21 cellular contexts compared by ENCODE assay signal in the genomic region with DNA sequence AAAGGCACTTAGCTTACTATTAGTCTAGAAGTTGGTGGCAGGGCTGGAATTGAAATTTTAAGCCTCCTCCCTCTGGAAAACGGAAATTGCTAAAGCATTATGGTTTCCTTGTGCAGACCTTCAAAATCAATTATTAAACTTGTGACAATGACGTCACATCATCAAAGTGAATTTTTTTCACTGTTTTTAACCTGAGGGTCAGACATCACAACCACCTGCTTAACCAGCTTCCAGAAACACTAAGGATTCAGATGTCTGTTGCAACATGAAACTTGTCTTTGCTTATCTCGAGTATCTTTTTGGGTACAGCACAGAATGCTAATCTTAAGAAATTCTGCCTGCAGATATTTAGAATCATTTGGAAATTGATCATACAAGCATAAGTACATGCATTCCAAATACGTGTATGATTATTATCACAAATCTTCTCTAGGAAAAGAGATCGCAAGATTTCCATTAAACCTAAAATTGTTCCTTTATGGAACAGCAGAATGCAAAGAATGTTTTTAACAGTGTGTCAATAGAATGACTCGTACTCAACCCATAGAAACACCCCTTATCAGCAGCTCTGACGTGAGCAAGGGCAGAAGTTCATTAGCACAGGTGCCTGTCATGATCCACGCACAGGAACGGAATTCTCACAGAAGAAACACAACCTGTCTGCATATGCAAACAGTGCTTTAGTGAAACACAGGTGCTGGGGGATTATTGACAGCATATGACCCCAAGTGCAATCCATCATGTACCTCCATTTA. TPM values are rescaled to one million over a fixed set of nuclear protein-coding genes. Genes with fewer than 3 reads are reported as not detected.
A peak's percentile ranks its signal among the peaks of the same experiment; 100 is the strongest.
DNase-seq lines count a peak whose midpoint lies in the region; ATAC-seq, FAIRE-seq and TF ChIP-seq lines count a peak whose summit lies in the region.
"Had no signal": no experiment of that assay in that cellular context is flagged by ENCODE, and none has a peak within 500 bp of the region (broad histone marks: within the 10 kb centered on the region; RNA-seq: fewer than 3 reads in every experiment).

No MANE protein-coding gene starts in this region.

- H3K27ac ChIP-seq in HEK293 (ENCODE audit: extremely low read depth, low read depth, low read length), result no peak overlapping the region
- no peak overlapping the region for H3K27ac ChIP-seq in endothelial cell of umbilical vein (ENCODE audit: insufficient read depth, low read depth, low read length)
- no peak overlapping the region for H3K27ac ChIP-seq in tibial nerve
- H3K27ac ChIP-seq: parathyroid adenoma, SJSA1 had no signal

- TF ChIP-seq CTCF in HEK293 (tag by site-specific recombination; IDR thresholded peaks at IDR 0.05), result no peak
- TF ChIP-seq CTCF in endothelial cell of umbilical vein (IDR thresholded peaks at IDR 0.05; ENCODE audit: extremely low read depth in 1 of 2, insufficient read depth in 1 of 2, low read depth in 1 of 2, low read length in 2 of 2), result no peak
- no peak for TF ChIP-seq CTCF in tibial nerve (IDR thresholded peaks at IDR 0.05)

- DNase-seq in A172 (ENCODE audit: low spot score), result peak; percentile 34
- DNase-seq in endothelial cell of umbilical vein (ENCODE audit: low read depth, low spot score), result peak; percentile 15
- DNase-seq in mucosa of gallbladder (ENCODE audit: low spot score), result peak; percentile 60
- no peak for DNase-seq in central memory CD4-positive, alpha-beta T cell
- DNase-seq in tibial nerve (ENCODE audit: low spot score in 2 of 2), result no peak
- DNase-seq: activated naive CD8-positive, alpha-beta T cell treated with anti-CD3 and anti-CD28 coated beads for 36 hours; activated T-cell treated with anti-CD3 and anti-CD28 coated beads, Interleukin-2, amount 50 U/mL, for 72 hours; CD8-positive, alpha-beta T cell; effector memory CD8-positive, alpha-beta T cell; KBM-7; MV-4-11; naive B cell; NCI-H2081; NCI-H524 treated with DMSO at 0.1 percent for 48 hours; stimulated activated naive CD4-positive, alpha-beta T cell had no signal

- POLR2A ChIA-PET in HEK293 (lab: Yijun Ruan, JAX), result no interaction called here
- POLR2A ChIA-PET in endothelial cell of umbilical vein (lab: Charles Lee), result no interaction called here

- H3K4me1 ChIP-seq in HEK293 (ENCODE audit: control insufficient read depth, insufficient read depth, low read length) (no peaks in the 10 kb centered on the region), endothelial cell of umbilical vein (ENCODE audit: control insufficient read depth, extremely low read depth, insufficient read depth, low read length) (peaks cover 7% of the 10 kb centered on the region), tibial nerve (peaks cover 0 to 21% (median 8%) of the 10 kb centered on the region in 4 donors)

- no peak for TF ChIP-seq POLR2A in endothelial cell of umbilical vein (IDR thresholded peaks at IDR 0.05; ENCODE audit: low read depth, low read length)
- TF ChIP-seq POLR2A in tibial nerve (IDR thresholded peaks at IDR 0.05), result no peak

- ATAC-seq in GM19035 (IDR thresholded peaks at IDR 0.05; ENCODE audit: unreplicated experiment) (no peak), GM21619 (IDR thresholded peaks at IDR 0.05; ENCODE audit: unreplicated experiment) (no peak)
- ATAC-seq: activated T-cell treated with anti-CD3 and anti-CD28 coated beads, Interleukin-2, amount 50 U/mL, for 72 hours; CD8-positive, alpha-beta T cell; effector memory CD8-positive, alpha-beta T cell had no signal

- no peaks in the 10 kb centered on the region for H3K27me3 ChIP-seq in endothelial cell of umbilical vein (ENCODE audit: control insufficient read depth in 2 of 2, insufficient read depth in 2 of 2, low read length in 2 of 2)
- no peaks in the 10 kb centered on the region for H3K27me3 ChIP-seq in tibial nerve
- H3K27me3 ChIP-seq: SJSA1 had no signal

- no peaks in the 10 kb centered on the region for H3K9me1 ChIP-seq in endothelial cell of umbilical vein (replicated peaks; ENCODE audit: control insufficient read depth, extremely low read depth, insufficient read depth, low read length)

- FAIRE-seq in endothelial cell of umbilical vein (lab: Jason Lieb, UNC), result no peak

- H3K4me2 ChIP-seq in endothelial cell of umbilical vein (ENCODE audit: insufficient read depth, low read length), result no peak overlapping the region

- no peak for TF ChIP-seq EP300 in tibial nerve (IDR thresholded peaks at IDR 0.05)

- H3K79me2 ChIP-seq in endothelial cell of umbilical vein (ENCODE audit: control insufficient read depth, insufficient read depth, low read length), result peaks cover 11% of the 10 kb centered on the region

- BruUV-seq in endothelial cell of umbilical vein (replicated peaks; lab: Mats Ljungman, UMichigan), result no TSS peak

- no peak overlapping the region for H2AFZ ChIP-seq in endothelial cell of umbilical vein (ENCODE audit: low read depth, low read length)
- H2AFZ ChIP-seq: parathyroid adenoma had no signal

- H3K4me3 ChIP-seq in HEK293 (ENCODE audit: low read depth, low read length) (no peak overlapping the region), endothelial cell of umbilical vein (replicated peaks in 1 of 3; ENCODE audit: insufficient read depth in 1 of 3, low read depth in 1 of 3, low read length in 3 of 3) (no peak overlapping the region), tibial nerve (no peak overlapping the region)
- H3K4me3 ChIP-seq: SJSA1 had no signal

- peaks cover 0 to 7% of the 10 kb centered on the region in 2 experiments; a peak in 2 of 3 replicates for H3K36me3 ChIP-seq in HEK293 (ENCODE audit: control insufficient read depth in 2 of 2, insufficient read depth in 1 of 2, low read length in 2 of 2)
- H3K36me3 ChIP-seq in endothelial cell of umbilical vein (ENCODE audit: control insufficient read depth in 2 of 2, extremely low read depth in 1 of 2, insufficient read depth in 2 of 2, low read length in 2 of 2), result no peaks in the 10 kb centered on the region
- peaks cover 0 to 16% (median 0%) of the 10 kb centered on the region in 3 donors for H3K36me3 ChIP-seq in tibial nerve

- dilution Hi-C loops in endothelial cell of umbilical vein (cut with MboI; ENCODE audit: extremely low pct_ligation_motif_present, low sequenced_read_pairs), result no loop called here

- H4K20me1 ChIP-seq in endothelial cell of umbilical vein (replicated peaks; ENCODE audit: control insufficient read depth, extremely low read depth, insufficient read depth, low read length), result no peaks in the 10 kb centered on the region

- H3K9me3 ChIP-seq in HEK293 (ENCODE audit: control insufficient read depth, insufficient read depth, low read depth, low read length), result no peaks in the 10 kb centered on the region
- H3K9me3 ChIP-seq in endothelial cell of umbilical vein (replicated peaks; ENCODE audit: control insufficient read depth, insufficient read depth, low read length), result no peaks in the 10 kb centered on the region
- H3K9me3 ChIP-seq in tibial nerve, result peaks cover 0 to 21% (median under 1%) of the 10 kb centered on the region in 4 donors

- WGBS in tibial nerve, 2 donors, result 83 to 85% methylated on average over 9 of the region's 9 CpGs

- CTCF ChIA-PET in HEK293 (lab: Yijun Ruan, JAX), result no interaction called here
- CTCF ChIA-PET in endothelial cell of umbilical vein (lab: Charles Lee), result interaction anchor here (1.5 kb wide), 1 partner anchor 13 kb away, joined by 3 read pairs; no protein-coding TSS in a partner anchor

- H3K9ac ChIP-seq in endothelial cell of umbilical vein (replicated peaks; ENCODE audit: extremely low read depth, insufficient read depth, low read length), result no peak overlapping the region
- H3K9ac ChIP-seq: parathyroid adenoma had no signal

- intact Hi-C loops in endothelial cell of umbilical vein (cut with micrococcal nuclease), result no loop called here

TF ChIP-seq in HEK293, 187 proteins besides CTCF, POLR2A, EP300 and RAD21 (continues in another document):
- no peak for TF ChIP-seq ZNF302 (tag by site-specific recombination; IDR thresholded peaks at IDR 0.05; ENCODE audit: low read depth)

TF ChIP-seq in endothelial cell of umbilical vein, 7 proteins besides CTCF, POLR2A, EP300 and RAD21 (continues in another document):
- TF ChIP-seq JUN (IDR thresholded peaks at IDR 0.05; ENCODE audit: borderline replicate concordance, insufficient read depth, insufficient read length, low read depth), result no peak

RNA-seq across cellular contexts. Expression of gene GTPBP4, which starts 4.1 kb away (rescaled TPM):
- 102 and 156 TPM in 2 replicates for total RNA-seq in A172 (2014; rRNA removed; shearing (Covaris generic))
- total RNA-seq in endothelial cell of umbilical vein (68.9 and 69.3 TPM in 2 replicates), mucosa of gallbladder (23.7 TPM), tibial nerve (10 to 100 TPM; 19.0 to 45.0 (median 33.9) TPM)
- polyA plus RNA-seq in endothelial cell of umbilical vein, result 10.4 and 12.4 TPM in 2 replicates
- 19.6 and 25.9 TPM in 2 replicates for polyA plus RNA-seq in endothelial cell of umbilical vein (2011; cell fraction: cytosol; rRNA removed)
- polyA plus RNA-seq in endothelial cell of umbilical vein (2011; cell fraction: nucleus; rRNA removed), result 84.3 and 97.3 TPM in 2 replicates
- polyA plus RNA-seq in endothelial cell of umbilical vein (2012), result 46.9 and 55.9 TPM in 2 replicates
- polyA minus RNA-seq in endothelial cell of umbilical vein, result 44.7 and 45.2 TPM in 2 replicates
- polyA minus RNA-seq in endothelial cell of umbilical vein (2011; cell fraction: cytosol; rRNA and poly(A)+ RNA removed), result 16.5 TPM
- polyA minus RNA-seq in endothelial cell of umbilical vein (2011; cell fraction: nucleus; rRNA and poly(A)+ RNA removed), result 44.6 and 45.0 TPM in 2 replicates

RNA-seq across cellular contexts. Expression of gene IDI2, which starts 41.5 kb away (rescaled TPM):
- total RNA-seq in A172 (2014; rRNA removed; shearing (Covaris generic)), result not detected in 2 replicates
- total RNA-seq in endothelial cell of umbilical vein, result not detected in 2 replicates
- not detected in 2 replicates for polyA plus RNA-seq in endothelial cell of umbilical vein
- not detected in 2 replicates for polyA plus RNA-seq in endothelial cell of umbilical vein (2011; cell fraction: cytosol; rRNA removed)
- not detected in 2 replicates for polyA plus RNA-seq in endothelial cell of umbilical vein (2011; cell fraction: nucleus; rRNA removed)
- not detected in 2 replicates for polyA plus RNA-seq in endothelial cell of umbilical vein (2012)
- not detected in 2 replicates for polyA minus RNA-seq in endothelial cell of umbilical vein
- not detected for polyA minus RNA-seq in endothelial cell of umbilical vein (2011; cell fraction: cytosol; rRNA and poly(A)+ RNA removed)
- not detected in 2 replicates for polyA minus RNA-seq in endothelial cell of umbilical vein (2011; cell fraction: nucleus; rRNA and poly(A)+ RNA removed)
- total RNA-seq in mucosa of gallbladder, result not detected
- under 1 TPM in 1 of 4 donors, not detected in 3; 0.30 TPM for total RNA-seq in tibial nerve
- total RNA-seq: activated naive CD8-positive, alpha-beta T cell treated with anti-CD3 and anti-CD28 coated beads for 36 hours; activated T-cell treated with anti-CD3 and anti-CD28 coated beads, Interleukin-2, amount 50 U/mL, for 72 hours; CD8-positive, alpha-beta T cell; SJSA1; urinary bladder had no signal
- polyA plus RNA-seq: urinary bladder had no signal

RNA-seq across cellular contexts. Expression of gene LARP4B, which starts 52.6 kb away (rescaled TPM):
- 42.5 and 55.7 TPM in 2 replicates for total RNA-seq in A172 (2014; rRNA removed; shearing (Covaris generic))
- total RNA-seq in endothelial cell of umbilical vein, result 101 TPM in 2 replicates
- 22.9 and 27.4 TPM in 2 replicates for polyA plus RNA-seq in endothelial cell of umbilical vein
- polyA plus RNA-seq in endothelial cell of umbilical vein (2011; cell fraction: cytosol; rRNA removed), result 23.0 and 26.8 TPM in 2 replicates
- 98.7 and 106 TPM in 2 replicates for polyA plus RNA-seq in endothelial cell of umbilical vein (2011; cell fraction: nucleus; rRNA removed)
- 33.7 and 34.0 TPM in 2 replicates for polyA plus RNA-seq in endothelial cell of umbilical vein (2012)
- 115 and 135 TPM in 2 replicates for polyA minus RNA-seq in endothelial cell of umbilical vein
- polyA minus RNA-seq in endothelial cell of umbilical vein (2011; cell fraction: cytosol; rRNA and poly(A)+ RNA removed), result 44.7 TPM
- polyA minus RNA-seq in endothelial cell of umbilical vein (2011; cell fraction: nucleus; rRNA and poly(A)+ RNA removed), result 132 and 144 TPM in 2 replicates
- total RNA-seq in mucosa of gallbladder, result 98.6 TPM
- 10 to 100 TPM; 50.2 to 64.7 (median 58.6) TPM for total RNA-seq in tibial nerve

Comparison
In these comparisons a context has a peak if more than half of its experiments do, and no peak if none do; other contexts are left out.
1. DNase-seq: peak in A172 (single experiment), endothelial cell of umbilical vein (single experiment) and mucosa of gallbladder (single experiment); none in central memory CD4-positive, alpha-beta T cell (single experiment) and tibial nerve (0 of 2).